Comparison of ENCODE assay signal across 8 cellular contexts in the genomic region with DNA sequence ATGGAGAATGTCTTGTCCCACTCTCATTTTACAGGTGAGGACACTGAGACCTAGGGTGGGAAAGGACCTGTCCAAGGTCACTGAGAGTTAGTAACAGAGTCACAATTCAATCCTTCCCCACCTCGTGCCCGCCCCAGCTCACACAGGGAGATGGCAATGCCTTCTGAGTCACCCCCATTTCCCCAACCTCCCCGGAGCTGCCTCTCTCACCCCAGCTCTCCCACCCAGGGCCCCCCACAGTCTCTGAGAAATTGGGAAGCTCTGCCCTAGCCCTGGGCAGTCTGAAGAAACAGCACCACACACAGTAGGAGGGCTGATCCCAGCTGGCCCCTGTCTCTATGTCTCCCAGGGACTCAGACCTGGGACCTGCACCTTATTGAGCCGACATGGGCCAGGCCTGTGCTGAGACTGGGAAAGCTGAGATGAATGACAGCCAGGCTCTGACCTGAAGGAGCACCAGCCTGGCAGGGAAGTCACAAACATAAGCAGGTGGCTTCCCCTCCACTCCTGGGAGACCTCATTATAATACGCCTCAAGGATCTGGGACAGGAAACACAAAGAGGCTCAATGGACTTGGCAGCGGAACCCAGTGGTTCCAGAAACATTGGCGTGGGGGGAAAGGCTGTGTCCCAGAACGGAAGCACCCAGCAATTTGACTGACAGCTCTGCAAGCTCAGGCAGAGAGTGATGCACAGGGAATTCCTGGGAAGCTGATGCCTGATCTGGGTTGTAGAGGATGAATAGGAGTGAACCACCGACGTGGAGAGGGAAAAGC. TPM values are rescaled to one million over a fixed set of nuclear protein-coding genes. Genes with fewer than 3 reads are reported as not detected.
DNase-seq lines count a peak whose midpoint lies in the region; ATAC-seq lines count a peak whose summit lies in the region.

No MANE protein-coding gene starts in this region.

- H3K9me3 Mint-ChIP-seq in T-cell, result no peaks in the 10 kb centered on the region
- H3K9me3 Mint-ChIP-seq in activated naive CD8-positive, alpha-beta T cell treated with anti-CD3 and anti-CD28 coated beads, Interleukin-2, amount 10 ng/mL, durations not matched to agents 7 days and 5 days, result no peaks in the 10 kb centered on the region

- peak in 2 of 3 experiments; percentile 19 to 34 for DNase-seq in NCI-H1417 (lab: John Stamatoyannopoulos, UW)
- DNase-seq in NCI-H1417 treated with DMSO at 0.1 percent for 48 hours (lab: John Stamatoyannopoulos, UW), result no peak
- DNase-seq in T-cell, result peak in 1 of 34 experiments; percentile 46
- peak; percentile 44 for DNase-seq in activated naive CD8-positive, alpha-beta T cell treated with anti-CD3 and anti-CD28 coated beads, Interleukin-2, amount 10 ng/mL, durations not matched to agents 7 days and 5 days
- peak; percentile 71 for DNase-seq in stimulated activated CD8-positive, alpha-beta memory T cell treated with anti-CD3 and anti-CD28 coated beads, Interleukin-4, amount 100 ng/mL, for 48 hours
- no peak for DNase-seq in NCI-H2081 (lab: John Stamatoyannopoulos, UW)
- no peak for DNase-seq in NCI-H2227 (lab: John Stamatoyannopoulos, UW; ENCODE audit: unreplicated experiment)

- CTCF ChIA-PET in T-cell (lab: Charles Lee), result interaction anchor here in 1 of 2 donors (0.9 kb wide), 1 partner anchor 57 kb away, joined by 3 read pairs; no protein-coding TSS in a partner anchor

- H3K4me3 Mint-ChIP-seq in T-cell, result peak overlapping the region in 2 of 3 donors; percentile 7 to 87
- H3K4me3 Mint-ChIP-seq in activated naive CD8-positive, alpha-beta T cell treated with anti-CD3 and anti-CD28 coated beads, Interleukin-2, amount 10 ng/mL, durations not matched to agents 7 days and 5 days, result peak overlapping the region; percentile 70

- peaks cover 78 to 86% (median 82%) of the 10 kb centered on the region in 3 donors for H3K4me1 Mint-ChIP-seq in T-cell
- peaks cover 72% of the 10 kb centered on the region for H3K4me1 Mint-ChIP-seq in activated naive CD8-positive, alpha-beta T cell treated with anti-CD3 and anti-CD28 coated beads, Interleukin-2, amount 10 ng/mL, durations not matched to agents 7 days and 5 days

- peak overlapping the region; percentile 90 to 94 for H3K27ac Mint-ChIP-seq in T-cell
- H3K27ac Mint-ChIP-seq in activated naive CD8-positive, alpha-beta T cell treated with anti-CD3 and anti-CD28 coated beads, Interleukin-2, amount 10 ng/mL, durations not matched to agents 7 days and 5 days, result peak overlapping the region; percentile 90

- POLR2A ChIA-PET in T-cell (lab: Charles Lee), result interaction anchor here (0.6 to 1.9 kb wide), 6 partner anchors 17 to 91 kb away, joined by 3 to 8 read pairs (median 4); no protein-coding TSS in a partner anchor
- POLR2A ChIA-PET in activated naive CD8-positive, alpha-beta T cell treated with anti-CD3 and anti-CD28 coated beads, Interleukin-2, amount 10 ng/mL, durations not matched to agents 7 days and 5 days (lab: Charles Lee), result interaction anchor here (0.7 to 2.5 kb wide), 11 partner anchors 8 to 89 kb away, joined by 3 to 20 read pairs (median 3); no protein-coding TSS in a partner anchor

- peaks cover 22% of the 10 kb centered on the region for H3K36me3 Mint-ChIP-seq in T-cell
- peaks cover 27% of the 10 kb centered on the region for H3K36me3 Mint-ChIP-seq in activated naive CD8-positive, alpha-beta T cell treated with anti-CD3 and anti-CD28 coated beads, Interleukin-2, amount 10 ng/mL, durations not matched to agents 7 days and 5 days

- no peak for ATAC-seq in T-cell (replicated peaks in 1 of 4)
- no peak for ATAC-seq in activated naive CD8-positive, alpha-beta T cell treated with anti-CD3 and anti-CD28 coated beads, Interleukin-2, amount 10 ng/mL, durations not matched to agents 7 days and 5 days (ENCODE audit: low read depth)
- ATAC-seq in HG03139 (IDR thresholded peaks at IDR 0.05; ENCODE audit: unreplicated experiment), result no peak

- H3K27me3 Mint-ChIP-seq in T-cell, result no peaks in the 10 kb centered on the region
- H3K27me3 Mint-ChIP-seq in activated naive CD8-positive, alpha-beta T cell treated with anti-CD3 and anti-CD28 coated beads, Interleukin-2, amount 10 ng/mL, durations not matched to agents 7 days and 5 days, result no peaks in the 10 kb centered on the region

RNA-seq across cellular contexts. Expression of gene CD6, which starts 51.0 kb away (rescaled TPM):
- total RNA-seq in T-cell, result 100 to 1,000 TPM; 413 to 594 (median 495) TPM
- 100 to 1,000 TPM; 274 to 285 TPM for total RNA-seq in activated naive CD8-positive, alpha-beta T cell treated with anti-CD3 and anti-CD28 coated beads, Interleukin-2, amount 10 ng/mL, durations not matched to agents 7 days and 5 days

Comparison
In these comparisons a context has a peak if more than half of its experiments do, and no peak if none do; other contexts are left out.
1. DNase-seq: peak in NCI-H1417 (2 of 3), activated naive CD8-positive, alpha-beta T cell treated with anti-CD3 and anti-CD28 coated beads, Interleukin-2, amount 10 ng/mL, durations not matched to agents 7 days and 5 days (single experiment) and stimulated activated CD8-positive, alpha-beta memory T cell treated with anti-CD3 and anti-CD28 coated beads, Interleukin-4, amount 100 ng/mL, for 48 hours (single experiment); none in NCI-H1417 treated with DMSO at 0.1 percent for 48 hours (single experiment), NCI-H2081 (0 of 2) and NCI-H2227 (single experiment).